Comparison of ENCODE assay signal across 15 cellular contexts in the genomic region with DNA sequence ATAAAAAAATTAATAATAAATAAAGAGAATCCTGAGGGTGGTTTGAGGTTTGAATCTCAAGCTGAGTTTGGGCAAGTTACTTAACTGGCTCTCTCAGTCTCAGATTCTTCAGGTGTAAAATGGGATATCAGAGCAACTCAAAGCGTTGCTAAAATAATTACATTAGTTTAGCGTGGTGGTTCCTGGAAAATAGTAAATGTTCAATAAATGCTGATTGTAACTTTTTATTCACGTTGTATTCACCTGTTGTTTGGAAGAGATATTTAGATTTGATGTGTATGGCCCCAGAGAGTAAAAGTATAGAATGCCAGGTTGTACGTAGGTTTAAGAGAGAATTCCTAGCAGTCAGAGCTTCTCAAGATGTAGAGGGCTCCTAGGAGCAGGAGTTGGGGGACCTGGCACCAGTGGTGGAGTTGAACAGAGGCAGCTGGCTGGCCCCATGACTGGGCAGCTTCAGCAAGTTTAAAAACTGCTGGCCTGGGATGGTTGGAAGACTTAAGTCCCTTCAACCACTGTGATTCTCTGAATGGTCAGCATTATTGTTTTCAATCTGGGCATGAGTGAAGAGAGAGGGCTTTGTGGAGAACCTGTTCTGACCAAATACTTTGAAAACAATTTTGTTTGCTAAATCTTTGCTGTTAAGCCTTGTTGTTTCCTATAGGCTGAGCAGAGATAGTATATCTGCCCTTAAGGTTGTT. TPM values are rescaled to one million over a fixed set of nuclear protein-coding genes. Genes with fewer than 3 reads are reported as not detected.
DNase-seq lines count a peak whose midpoint lies in the region; ATAC-seq, FAIRE-seq and TF ChIP-seq lines count a peak whose summit lies in the region.
"Had no signal": no experiment of that assay in that cellular context is flagged by ENCODE, and none has a peak within 500 bp of the region (broad histone marks: within the 10 kb centered on the region; RNA-seq: fewer than 3 reads in every experiment).

No MANE protein-coding gene starts in this region.

- H4K20me1 ChIP-seq in OCI-LY7 (ENCODE audit: insufficient read depth, low read length) (no peaks in the 10 kb centered on the region), K562 (replicated peaks; ENCODE audit: control insufficient read depth, insufficient read depth, low read length) (0 out of 2 replicates have a peak, but pooled peaks cover 4% of the 10 kb centered on the region), smooth muscle cell (ENCODE audit: low read depth) (peaks cover 86% of the 10 kb centered on the region)

- H3K4me1 ChIP-seq in A673 (ENCODE audit: insufficient read depth, low read length, poor library complexity, severe bottlenecking) (no peaks in the 10 kb centered on the region), OCI-LY7 (ENCODE audit: insufficient read depth, low read length, poor library complexity, severe bottlenecking) (no peaks in the 10 kb centered on the region), K562 (replicated peaks in 1 of 2; ENCODE audit: control insufficient read depth in 2 of 2, insufficient read depth in 2 of 2, low read length in 2 of 2) (no peaks in the 10 kb centered on the region), smooth muscle cell (ENCODE audit: low read depth) (no peaks in the 10 kb centered on the region), left lung (no peaks in the 10 kb centered on the region)

- no peaks in the 10 kb centered on the region for H3K9me2 ChIP-seq in OCI-LY7 (ENCODE audit: insufficient read depth, low read length)

- H3K79me2 ChIP-seq in OCI-LY7 (ENCODE audit: insufficient read depth, low read depth, low read length) (no peaks in the 10 kb centered on the region), K562 (ENCODE audit: control insufficient read depth, insufficient read depth, low read length) (peaks cover 17% of the 10 kb centered on the region; the same call in 1 of the 3 replicates), smooth muscle cell (ENCODE audit: low read depth) (peaks cover 55% of the 10 kb centered on the region)

- H3K4me2 ChIP-seq in OCI-LY7 (ENCODE audit: low read length) (no peak overlapping the region), K562 (ENCODE audit: insufficient read depth, low read length) (no peak overlapping the region), smooth muscle cell (no peak overlapping the region)

- CTCF ChIA-PET in A673 (lab: Charles Lee): no interaction called here
- CTCF ChIA-PET in OCI-LY7 (lab: Charles Lee; ENCODE audit: unreplicated experiment): no interaction called here
- CTCF ChIA-PET in K562 (lab: Yijun Ruan, JAX; ENCODE audit: low intra/inter-chr PET ratio): no interaction called here

- POLR2A ChIA-PET in A673 (lab: Charles Lee; ENCODE audit: low non-redundant PET) (no interaction called here), OCI-LY7 (lab: Charles Lee) (no interaction called here), K562 (lab: Yijun Ruan, JAX) (interaction anchor here (0.6 to 1.6 kb wide), 8 partner anchors 10 to 49 kb away, joined by 3 to 7 read pairs (median 3); a partner anchor contains a TSS)

- FAIRE-seq in K562 (lab: Jason Lieb, UNC): no peak

- ATAC-seq in K562 (no peak), left lung (no peak)

- 79% methylated on average over 4 of the region's 4 CpGs for WGBS in K562 (ENCODE audit: insufficient coverage, low coverage, missing lambda C conversion rate)
- WGBS in smooth muscle cell (ENCODE audit: low lambda C conversion rate): 82% methylated on average over 4 of the region's 4 CpGs

- in situ Hi-C loops in K562 (cut with MboI): no loop called here

- H3K36me3 Mint-ChIP-seq in osteocyte (ENCODE audit: unreplicated experiment): peaks cover 40% of the 10 kb centered on the region

- peak overlapping the region; percentile 15 for H3K27ac Mint-ChIP-seq in osteocyte (ENCODE audit: unreplicated experiment)

- H3K27me3 Mint-ChIP-seq in osteocyte (ENCODE audit: unreplicated experiment): no peaks in the 10 kb centered on the region

- H3K9ac ChIP-seq in K562 (ENCODE audit: insufficient read depth in 1 of 2, low read depth in 2 of 2, low read length in 2 of 2) (no peak overlapping the region), smooth muscle cell (ENCODE audit: low read depth) (no peak overlapping the region)
- H3K9ac ChIP-seq: GM23248 had no signal

- no peak for TF ChIP-seq POLR2A in K562 (conservative IDR thresholded peaks at IDR 0.05)

- peaks cover 71% of the 10 kb centered on the region for H3K36me3 ChIP-seq in A673 (ENCODE audit: insufficient read depth, low read length, poor library complexity, severe bottlenecking)
- peaks cover 93% of the 10 kb centered on the region for H3K36me3 ChIP-seq in OCI-LY7 (ENCODE audit: insufficient read depth, low read length)
- peaks cover 88% of the 10 kb centered on the region for H3K36me3 ChIP-seq in K562 (ENCODE audit: control insufficient read depth, insufficient read depth, low read length)
- H3K36me3 ChIP-seq in smooth muscle cell (ENCODE audit: low read depth): peaks cover 4% of the 10 kb centered on the region
- H3K36me3 ChIP-seq in left lung: peaks cover 0 to 92% of the 10 kb centered on the region in 2 donors

- DNase-seq in A673 (ENCODE audit: low spot score) (no peak), OCI-LY7 (ENCODE audit: low spot score) (no peak), K562 (ENCODE audit: extremely low read depth in 1 of 4, low spot score in 3 of 4) (no peak), osteocyte (ENCODE audit: extremely low spot score, unreplicated experiment) (no peak), dedifferentiated amniotic fluid mesenchymal stem cell (ENCODE audit: extremely low spot score) (no peak), smooth muscle cell (lab: John Stamatoyannopoulos, UW; ENCODE audit: unreplicated experiment) (no peak), left lung (no peak)
- DNase-seq: COR-L47, GM23248, MG63, NCI-H1092, NCI-H146, NCI-H2081, NCI-H510A treated with DMSO at 0.1 percent for 48 hours, NCI-H82 had no signal

- no peak overlapping the region for H3K4me3 Mint-ChIP-seq in osteocyte (ENCODE audit: unreplicated experiment)

- TF ChIP-seq CTCF in A673 (conservative IDR thresholded peaks at IDR 0.05; ENCODE audit: low read depth, low read length) (no peak), OCI-LY7 (conservative IDR thresholded peaks at IDR 0.05; ENCODE audit: low read length) (no peak), K562 (IDR thresholded peaks at IDR 0.05 in 2 of 3, conservative IDR thresholded peaks at IDR 0.05 in 1 of 3; ENCODE audit: insufficient read depth in 2 of 3, low read depth in 1 of 3, low read length in 3 of 3) (no peak), osteocyte (IDR thresholded peaks at IDR 0.05) (no peak), smooth muscle cell (IDR thresholded peaks at IDR 0.05; ENCODE audit: borderline replicate concordance, insufficient read depth, poor library complexity, severe bottlenecking) (no peak), left lung (IDR thresholded peaks at IDR 0.05) (no peak)

- intact Hi-C loops in A673 (cut with micrococcal nuclease; ENCODE audit: unreplicated experiment): no loop called here
- intact Hi-C loops in OCI-LY7 (cut with micrococcal nuclease; ENCODE audit: unreplicated experiment): loop anchor here (10.0 kb wide), 1 partner anchor 105 kb away; no protein-coding TSS in a partner anchor
- intact Hi-C loops in K562 (cut with micrococcal nuclease): no loop called here
- intact Hi-C loops in left lung (cut with DNase I): no loop called here

- H3K4me3 ChIP-seq in A673 (ENCODE audit: low read depth, low read length, poor library complexity, severe bottlenecking) (no peak overlapping the region), OCI-LY7 (ENCODE audit: low read depth, low read length, poor library complexity, severe bottlenecking) (no peak overlapping the region), K562 (no peak overlapping the region), smooth muscle cell (no peak overlapping the region), left lung (no peak overlapping the region)
- H3K4me3 ChIP-seq: GM23248, MG63 had no signal

- H3K27me3 ChIP-seq in A673 (replicated peaks; ENCODE audit: insufficient read depth, low read depth, low read length, poor library complexity): no peaks in the 10 kb centered on the region
- H3K27me3 ChIP-seq in K562 (ENCODE audit: control insufficient read depth in 2 of 2, insufficient read depth in 2 of 2, low read length in 2 of 2): no peaks in the 10 kb centered on the region
- no peaks in the 10 kb centered on the region for H3K27me3 ChIP-seq in smooth muscle cell (ENCODE audit: low read depth)
- H3K27me3 ChIP-seq in left lung: no peaks in the 10 kb centered on the region
- H3K27me3 ChIP-seq: MG63 had no signal

- TF ChIP-seq EP300 in K562 (IDR thresholded peaks at IDR 0.05; ENCODE audit: low read length): no peak

- no peaks in the 10 kb centered on the region for H3K9me1 ChIP-seq in K562 (ENCODE audit: control insufficient read depth, insufficient read depth, low read length)

- H3K4me1 Mint-ChIP-seq in osteocyte (ENCODE audit: unreplicated experiment): no peaks in the 10 kb centered on the region

- no peaks in the 10 kb centered on the region for H3K9me3 Mint-ChIP-seq in osteocyte (ENCODE audit: unreplicated experiment)

- H2AFZ ChIP-seq in OCI-LY7 (ENCODE audit: low read length) (no peak overlapping the region), K562 (ENCODE audit: low read depth, low read length) (no peak overlapping the region), smooth muscle cell (ENCODE audit: low read depth) (no peak overlapping the region)
- H2AFZ ChIP-seq: GM23248 had no signal

- BruUV-seq in A673 (replicated peaks; lab: Mats Ljungman, UMichigan): TSS peak; percentile 14
- TSS peak; percentile 44 for BruUV-seq in OCI-LY7 (replicated peaks; lab: Mats Ljungman, UMichigan)
- TSS peak; percentile 22 for BruUV-seq in K562 (replicated peaks; lab: Mats Ljungman, UMichigan)

- peaks cover 25% of the 10 kb centered on the region for H3F3A ChIP-seq in smooth muscle cell (ENCODE audit: low read depth)

- H3K9me3 ChIP-seq in A673 (ENCODE audit: low read depth, low read length, poor library complexity, severe bottlenecking): no peaks in the 10 kb centered on the region
- H3K9me3 ChIP-seq in OCI-LY7 (ENCODE audit: low read length): no peaks in the 10 kb centered on the region
- H3K9me3 ChIP-seq in K562 (replicated peaks; ENCODE audit: control insufficient read depth, insufficient read depth, low read depth, low read length): no peaks in the 10 kb centered on the region
- H3K9me3 ChIP-seq in smooth muscle cell (replicated peaks; ENCODE audit: low read depth): no peaks in the 10 kb centered on the region
- no peaks in the 10 kb centered on the region for H3K9me3 ChIP-seq in left lung
- H3K9me3 ChIP-seq: MG63 had no signal

- H3K27ac ChIP-seq in A673 (ENCODE audit: low read depth, low read length, poor library complexity, severe bottlenecking): no peak overlapping the region
- no peak overlapping the region for H3K27ac ChIP-seq in OCI-LY7 (ENCODE audit: low read depth, low read length, poor library complexity, severe bottlenecking)
- H3K27ac ChIP-seq in K562 (ENCODE audit: extremely low read depth, low read depth, low read length): no peak overlapping the region; the same call in 2 of the 3 replicates
- no peak overlapping the region for H3K27ac ChIP-seq in smooth muscle cell (ENCODE audit: low read depth)
- no peak overlapping the region for H3K27ac ChIP-seq in left lung
- H3K27ac ChIP-seq: GM23248 had no signal

- TF ChIP-seq RAD21 in K562 (CRISPR knock-in tag; conservative IDR thresholded peaks at IDR 0.05 in 1 of 2, IDR thresholded peaks at IDR 0.05 in 1 of 2): no peak

RNA-seq across cellular contexts. Expression of a gene that starts 22.4 kb away (rescaled TPM):
- total RNA-seq in A673 (2021): 121 and 125 TPM in 2 replicates
- 53.7 and 54.0 TPM in 2 replicates for total RNA-seq in OCI-LY7 (2014; rRNA removed; shearing (Covaris generic))
- total RNA-seq in OCI-LY7 (2022): 81.5 and 82.9 TPM in 2 replicates
- total RNA-seq in K562 (2011; cell fraction: chromatin; rRNA removed; ENCODE audit: low replicate concordance): 111 and 116 TPM in 2 replicates
- 71.5 and 89.1 TPM in 2 replicates for total RNA-seq in K562 (2011; cell fraction: nucleolus; rRNA removed)
- total RNA-seq in K562 (2011; cell fraction: nucleoplasm; rRNA removed): 86.8 and 90.6 TPM in 2 replicates
- 51.0 and 86.2 TPM in 2 replicates for total RNA-seq in K562 (2014; rRNA removed)
- 32.1 and 35.1 TPM in 2 replicates for total RNA-seq in K562 (2014; rRNA removed; fragmentation: Illumina TruSeq; extraction: Trizol)
- total RNA-seq in K562 (2015; rRNA removed; fragmentation: Illumina TruSeq; extraction: Trizol): 35.8 and 41.1 TPM in 2 replicates
- total RNA-seq in K562 (2021): 85.3 and 89.5 TPM in 2 replicates
- polyA plus RNA-seq in K562 (2011; rRNA removed): 38.8 and 70.2 TPM in 2 replicates
- 75.7 and 85.5 TPM in 2 replicates for polyA plus RNA-seq in K562 (2011; cell fraction: cytosol; rRNA removed)
- 64.3 and 89.5 TPM in 2 replicates for polyA plus RNA-seq in K562 (2011; cell fraction: nucleus; rRNA removed)
- polyA plus RNA-seq in K562 (2012): 58.6 and 81.0 TPM in 2 replicates
- polyA plus RNA-seq in K562 (2014; fragmentation: Illumina TruSeq; extraction: Trizol): 133 and 201 TPM in 2 replicates
- 10 to 100 TPM; 23.9 to 25.5 TPM for polyA plus RNA-seq in K562 (2014; fragmentation: Nextera tagmentation; extraction: Ambion mirVana)
- 53.6 and 68.0 TPM in 2 replicates for polyA plus RNA-seq in K562 (2014; rRNA removed)
- polyA minus RNA-seq in K562 (2011; rRNA and poly(A)+ RNA removed): 66.4 and 76.9 TPM in 2 replicates
- 41.1 and 58.4 TPM in 2 replicates for polyA minus RNA-seq in K562 (2011; cell fraction: cytosol; rRNA and poly(A)+ RNA removed)
- polyA minus RNA-seq in K562 (2011; cell fraction: nucleus; rRNA and poly(A)+ RNA removed): 21.8 and 33.0 TPM in 2 replicates
- 71.1 and 85.4 TPM in 2 replicates for total RNA-seq in osteocyte
- total RNA-seq in smooth muscle cell: 31.0 and 37.7 TPM in 2 replicates
- polyA plus RNA-seq in smooth muscle cell: 68.1 and 68.7 TPM in 2 replicates
- 10 to 100 TPM; 40.7 to 56.2 TPM for total RNA-seq in left lung

RNA-seq across cellular contexts. Expression of a gene that starts 26.9 kb away (rescaled TPM):
- total RNA-seq in A673 (2021): 3.5 and 6.0 TPM in 2 replicates
- 5.5 and 5.8 TPM in 2 replicates for total RNA-seq in OCI-LY7 (2014; rRNA removed; shearing (Covaris generic))
- total RNA-seq in OCI-LY7 (2022): 2.1 and 2.2 TPM in 2 replicates
- 15.3 and 26.9 TPM in 2 replicates for total RNA-seq in K562 (2011; cell fraction: chromatin; rRNA removed; ENCODE audit: low replicate concordance)
- total RNA-seq in K562 (2011; cell fraction: nucleolus; rRNA removed): 16.2 and 18.2 TPM in 2 replicates
- total RNA-seq in K562 (2011; cell fraction: nucleoplasm; rRNA removed): 20.7 and 27.8 TPM in 2 replicates
- 27.7 and 36.0 TPM in 2 replicates for total RNA-seq in K562 (2014; rRNA removed)
- 4.8 and 6.9 TPM in 2 replicates for total RNA-seq in K562 (2014; rRNA removed; fragmentation: Illumina TruSeq; extraction: Trizol)
- total RNA-seq in K562 (2015; rRNA removed; fragmentation: Illumina TruSeq; extraction: Trizol): 6.3 and 8.4 TPM in 2 replicates
- 33.6 TPM in 2 replicates for total RNA-seq in K562 (2021)
- polyA plus RNA-seq in K562 (2011; rRNA removed): 5.7 and 9.7 TPM in 2 replicates
- 12.6 and 29.0 TPM in 2 replicates for polyA plus RNA-seq in K562 (2011; cell fraction: cytosol; rRNA removed)
- 10.6 and 25.9 TPM in 2 replicates for polyA plus RNA-seq in K562 (2011; cell fraction: nucleus; rRNA removed)
- polyA plus RNA-seq in K562 (2012): 30.7 and 34.5 TPM in 2 replicates
- 20.0 and 21.2 TPM in 2 replicates for polyA plus RNA-seq in K562 (2014; fragmentation: Illumina TruSeq; extraction: Trizol)
- 1 to 10 TPM in 1 of 2 experiments, under 1 TPM in 1; 0.89 to 1.1 TPM for polyA plus RNA-seq in K562 (2014; fragmentation: Nextera tagmentation; extraction: Ambion mirVana)
- polyA plus RNA-seq in K562 (2014; rRNA removed): 20.8 and 21.4 TPM in 2 replicates
- 2.2 and 4.8 TPM in 2 replicates for polyA minus RNA-seq in K562 (2011; rRNA and poly(A)+ RNA removed)
- 11.6 and 16.2 TPM in 2 replicates for polyA minus RNA-seq in K562 (2011; cell fraction: cytosol; rRNA and poly(A)+ RNA removed)
- polyA minus RNA-seq in K562 (2011; cell fraction: nucleus; rRNA and poly(A)+ RNA removed): 10.4 and 13.3 TPM in 2 replicates
- not detected in 2 replicates for total RNA-seq in osteocyte
- total RNA-seq in smooth muscle cell: 10.2 and 14.4 TPM in 2 replicates
- polyA plus RNA-seq in smooth muscle cell: 36.9 and 38.2 TPM in 2 replicates
- total RNA-seq in left lung: 1 to 10 TPM; 1.7 to 4.4 TPM
- total RNA-seq: GM23248 had no signal

RNA-seq across cellular contexts. Expression of a gene that starts 38.3 kb away (rescaled TPM):
- total RNA-seq in A673 (2021): 477 and 536 TPM in 2 replicates
- total RNA-seq in OCI-LY7 (2014; rRNA removed; shearing (Covaris generic)): 291 and 346 TPM in 2 replicates
- 315 and 329 TPM in 2 replicates for total RNA-seq in OCI-LY7 (2022)
- 54.5 and 99.5 TPM in 2 replicates for total RNA-seq in K562 (2011; cell fraction: chromatin; rRNA removed; ENCODE audit: low replicate concordance)
- total RNA-seq in K562 (2011; cell fraction: nucleolus; rRNA removed): 73.4 and 78.6 TPM in 2 replicates
- total RNA-seq in K562 (2011; cell fraction: nucleoplasm; rRNA removed): 87.7 and 114 TPM in 2 replicates
- total RNA-seq in K562 (2014; rRNA removed): 470 and 501 TPM in 2 replicates
- 400 and 403 TPM in 2 replicates for total RNA-seq in K562 (2014; rRNA removed; fragmentation: Illumina TruSeq; extraction: Trizol)
- total RNA-seq in K562 (2015; rRNA removed; fragmentation: Illumina TruSeq; extraction: Trizol): 392 and 404 TPM in 2 replicates
- 390 and 425 TPM in 2 replicates for total RNA-seq in K562 (2021)
- polyA plus RNA-seq in K562 (2011; rRNA removed): 224 and 310 TPM in 2 replicates
- 174 and 175 TPM in 2 replicates for polyA plus RNA-seq in K562 (2011; cell fraction: cytosol; rRNA removed)
- polyA plus RNA-seq in K562 (2011; cell fraction: nucleus; rRNA removed): 182 and 185 TPM in 2 replicates
- 190 and 267 TPM in 2 replicates for polyA plus RNA-seq in K562 (2012)
- 507 and 601 TPM in 2 replicates for polyA plus RNA-seq in K562 (2014; fragmentation: Illumina TruSeq; extraction: Trizol)
- polyA plus RNA-seq in K562 (2014; fragmentation: Nextera tagmentation; extraction: Ambion mirVana): 10 to 100 TPM; 38.8 to 41.8 TPM
- polyA plus RNA-seq in K562 (2014; rRNA removed): 358 and 372 TPM in 2 replicates
- polyA minus RNA-seq in K562 (2011; rRNA and poly(A)+ RNA removed): 142 and 177 TPM in 2 replicates
- polyA minus RNA-seq in K562 (2011; cell fraction: cytosol; rRNA and poly(A)+ RNA removed): 120 and 140 TPM in 2 replicates
- polyA minus RNA-seq in K562 (2011; cell fraction: nucleus; rRNA and poly(A)+ RNA removed): 33.7 and 57.2 TPM in 2 replicates
- 213 and 219 TPM in 2 replicates for total RNA-seq in osteocyte
- 88.4 and 97.2 TPM in 2 replicates for total RNA-seq in smooth muscle cell
- polyA plus RNA-seq in smooth muscle cell: 109 and 134 TPM in 2 replicates
- total RNA-seq in left lung: 100 to 1,000 TPM; 139 to 207 TPM

RNA-seq across cellular contexts. Expression of a gene that starts 48.9 kb away (rescaled TPM):
- total RNA-seq in A673 (2021) (85.7 and 92.9 TPM in 2 replicates), OCI-LY7 (2022) (49.3 and 56.6 TPM in 2 replicates), K562 (2014; rRNA removed) (103 and 134 TPM in 2 replicates), K562 (2014; rRNA removed; fragmentation: Illumina TruSeq; extraction: Trizol) (91.6 and 91.8 TPM in 2 replicates), K562 (2015; rRNA removed; fragmentation: Illumina TruSeq; extraction: Trizol) (105 and 113 TPM in 2 replicates), K562 (2021) (74.0 and 74.3 TPM in 2 replicates), osteocyte (52.6 and 55.8 TPM in 2 replicates), smooth muscle cell (16.5 and 29.3 TPM in 2 replicates), left lung (10 to 100 TPM; 42.8 to 62.2 TPM)
- 55.3 and 69.0 TPM in 2 replicates for total RNA-seq in OCI-LY7 (2014; rRNA removed; shearing (Covaris generic))
- total RNA-seq in K562 (2011; cell fraction: chromatin; rRNA removed; ENCODE audit: low replicate concordance): 8.3 and 22.8 TPM in 2 replicates
- total RNA-seq in K562 (2011; cell fraction: nucleolus; rRNA removed): 18.7 and 20.3 TPM in 2 replicates
- 15.8 and 16.2 TPM in 2 replicates for total RNA-seq in K562 (2011; cell fraction: nucleoplasm; rRNA removed)
- polyA plus RNA-seq in K562 (2011; rRNA removed) (97.5 and 101 TPM in 2 replicates), K562 (2014; fragmentation: Illumina TruSeq; extraction: Trizol) (153 and 163 TPM in 2 replicates), K562 (2014; fragmentation: Nextera tagmentation; extraction: Ambion mirVana) (100 to 1,000 TPM; 206 to 267 TPM), K562 (2014; rRNA removed) (115 and 141 TPM in 2 replicates), smooth muscle cell (68.6 and 79.6 TPM in 2 replicates)
- polyA plus RNA-seq in K562 (2011; cell fraction: cytosol; rRNA removed): 66.6 and 77.0 TPM in 2 replicates
- 59.6 and 61.8 TPM in 2 replicates for polyA plus RNA-seq in K562 (2011; cell fraction: nucleus; rRNA removed)
- 90.5 and 117 TPM in 2 replicates for polyA plus RNA-seq in K562 (2012)
- 43.9 and 56.9 TPM in 2 replicates for polyA minus RNA-seq in K562 (2011; rRNA and poly(A)+ RNA removed)
- polyA minus RNA-seq in K562 (2011; cell fraction: cytosol; rRNA and poly(A)+ RNA removed): 23.8 and 27.5 TPM in 2 replicates
- polyA minus RNA-seq in K562 (2011; cell fraction: nucleus; rRNA and poly(A)+ RNA removed): 9.4 and 12.0 TPM in 2 replicates
